12 cellular contexts compared by ENCODE assay signal in the genomic region with DNA sequence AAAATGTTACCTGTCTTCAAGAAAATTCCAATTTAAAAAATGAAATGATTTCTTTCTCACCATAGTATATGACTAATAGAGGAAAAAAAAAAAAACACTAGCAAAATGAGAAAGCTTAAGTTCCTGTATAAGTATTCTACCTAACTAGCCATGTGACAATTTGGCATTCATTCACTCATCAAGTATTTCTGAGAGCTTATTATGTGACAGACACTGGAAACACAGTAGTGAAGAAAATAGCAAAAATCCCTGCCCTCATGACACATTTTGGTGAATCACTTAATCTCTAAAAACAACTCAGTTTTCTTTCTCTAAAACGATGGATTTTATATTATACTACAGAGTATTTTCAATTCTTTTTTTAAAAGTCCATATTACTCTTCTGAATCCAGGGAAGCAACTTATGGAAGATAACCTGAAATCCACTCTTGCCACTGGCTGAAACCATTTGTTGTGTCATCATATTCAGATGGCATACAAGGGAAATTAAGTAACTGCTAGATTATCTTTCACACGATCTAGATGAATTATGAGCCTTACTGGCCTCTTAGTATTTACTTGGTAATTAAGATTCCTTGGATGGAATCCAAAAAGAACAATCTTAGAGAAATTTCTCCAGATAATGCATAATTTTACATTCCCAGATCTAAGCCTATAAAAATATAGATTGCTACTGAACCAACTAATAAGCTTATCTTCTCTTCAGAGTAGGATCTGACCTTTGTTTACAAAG. TPM values are rescaled to one million over a fixed set of nuclear protein-coding genes. Genes with fewer than 3 reads are reported as not detected.
DNase-seq lines count a peak whose midpoint lies in the region; ATAC-seq lines count a peak whose summit lies in the region.
"Had no signal": no experiment of that assay in that cellular context is flagged by ENCODE, and none has a peak within 500 bp of the region (broad histone marks: within the 10 kb centered on the region; RNA-seq: fewer than 3 reads in every experiment).

No MANE protein-coding gene starts in this region.

- H3K27me3 ChIP-seq in mesenchymal stem cell (ENCODE audit: control insufficient read depth in 1 of 2, insufficient read depth in 1 of 2, low read length in 2 of 2), result no peaks in the 10 kb centered on the region
- H3K27me3 ChIP-seq in MG63, result no peaks in the 10 kb centered on the region
- H3K27me3 ChIP-seq: upper lobe of right lung had no signal

- H3K4me3 ChIP-seq in mesenchymal stem cell (ENCODE audit: insufficient read depth in 1 of 2, low read depth in 1 of 2, low read length in 2 of 2) (no peak overlapping the region), MG63 (no peak overlapping the region)
- H3K4me3 ChIP-seq: upper lobe of right lung had no signal

- peak overlapping the region; percentile 33 for H3K9ac ChIP-seq in mesenchymal stem cell (ENCODE audit: low read length)

- no peak overlapping the region for H2BK12ac ChIP-seq in mesenchymal stem cell (ENCODE audit: low read length in 2 of 2)

- no peak overlapping the region for H3K27ac ChIP-seq in mesenchymal stem cell (ENCODE audit: low read length, poor library complexity, severe bottlenecking)
- H3K27ac ChIP-seq: upper lobe of right lung had no signal

- H3K9me3 Mint-ChIP-seq in IgD-negative memory B cell, result peaks cover 0 to 7% (median 4%) of the 10 kb centered on the region in 3 donors
- peaks cover 18% of the 10 kb centered on the region for H3K9me3 Mint-ChIP-seq in activated T-helper 2 cell treated with anti-CD3 and anti-CD28 coated beads, Interferon-gamma antibody, Interleukin-2, Interleukin-4, amounts not matched to agents 10 μg/mL and 5 μg/mL and 100 μg/mL, durations not matched to agents 14 hours and 24 hours and 36 hours

- WGBS in mesenchymal stem cell, result 100% methylated on average over 1 of the region's 2 CpGs

- H3K36me3 ChIP-seq in mesenchymal stem cell (ENCODE audit: control insufficient read depth in 1 of 2, insufficient read depth in 2 of 2, low read depth in 1 of 2, low read length in 2 of 2), result no peaks in the 10 kb centered on the region
- peaks cover 7% of the 10 kb centered on the region for H3K36me3 ChIP-seq in MG63
- H3K36me3 ChIP-seq: upper lobe of right lung had no signal

- H3K27ac Mint-ChIP-seq in IgD-negative memory B cell, result no peak overlapping the region
- H3K27ac Mint-ChIP-seq in activated T-helper 2 cell treated with anti-CD3 and anti-CD28 coated beads, Interferon-gamma antibody, Interleukin-2, Interleukin-4, amounts not matched to agents 10 μg/mL and 5 μg/mL and 100 μg/mL, durations not matched to agents 14 hours and 24 hours and 36 hours, result peak overlapping the region; percentile 42
- H3K27ac Mint-ChIP-seq: brain had no signal

- H3K27me3 Mint-ChIP-seq in IgD-negative memory B cell, result no peaks in the 10 kb centered on the region
- no peaks in the 10 kb centered on the region for H3K27me3 Mint-ChIP-seq in activated T-helper 2 cell treated with anti-CD3 and anti-CD28 coated beads, Interferon-gamma antibody, Interleukin-2, Interleukin-4, amounts not matched to agents 10 μg/mL and 5 μg/mL and 100 μg/mL, durations not matched to agents 14 hours and 24 hours and 36 hours (ENCODE audit: low read depth)

- H3K18ac ChIP-seq in mesenchymal stem cell (ENCODE audit: low read depth in 1 of 2, low read length in 2 of 2), result no peak overlapping the region

- H2BK5ac ChIP-seq in mesenchymal stem cell (ENCODE audit: low read depth, low read length, poor library complexity, severe bottlenecking), result no peak overlapping the region

- DNase-seq in EH (ENCODE audit: low read depth) (peak; percentile 36), mesenchymal stem cell (no peak), MG63 (no peak), 8988T (no peak)
- DNase-seq in activated T-helper 2 cell treated with anti-CD3 and anti-CD28 coated beads, Interferon-gamma antibody, Interleukin-2, Interleukin-4, amounts not matched to agents 10 μg/mL and 5 μg/mL and 100 μg/mL, durations not matched to agents 14 hours and 24 hours and 36 hours (ENCODE audit: low spot score), result no peak
- DNase-seq in stimulated activated naive CD4-positive, alpha-beta T cell treated with Interleukin-2 at 50 U/mL for 16 hours (lab: John Stamatoyannopoulos, UW), result no peak
- DNase-seq: DMS79 treated with DMSO at 0.1 percent for 48 hours, upper lobe of right lung had no signal

- H3K4me2 ChIP-seq in mesenchymal stem cell (ENCODE audit: low read length, poor library complexity, severe bottlenecking), result no peak overlapping the region

- peaks cover 51 to 60% (median 54%) of the 10 kb centered on the region in 3 donors for H3K4me1 Mint-ChIP-seq in IgD-negative memory B cell
- H3K4me1 Mint-ChIP-seq in activated T-helper 2 cell treated with anti-CD3 and anti-CD28 coated beads, Interferon-gamma antibody, Interleukin-2, Interleukin-4, amounts not matched to agents 10 μg/mL and 5 μg/mL and 100 μg/mL, durations not matched to agents 14 hours and 24 hours and 36 hours (ENCODE audit: low read depth), result peaks cover 58% of the 10 kb centered on the region

- H4K91ac ChIP-seq in mesenchymal stem cell (ENCODE audit: low read length), result no peak overlapping the region

- H3K4ac ChIP-seq in mesenchymal stem cell (ENCODE audit: low read depth in 1 of 2, low read length in 2 of 2), result no peak overlapping the region

- H3K14ac ChIP-seq in mesenchymal stem cell (ENCODE audit: low read length in 2 of 2), result no peak overlapping the region

- intact Hi-C loops in activated T-helper 2 cell treated with anti-CD3 and anti-CD28 coated beads, Interferon-gamma antibody, Interleukin-2, Interleukin-4, amounts not matched to agents 10 μg/mL and 5 μg/mL and 100 μg/mL, durations not matched to agents 14 hours and 24 hours and 36 hours (cut with micrococcal nuclease), result loop anchor here (1.0 kb wide), 1 partner anchor 11 kb away; no protein-coding TSS in a partner anchor

- H4K8ac ChIP-seq in mesenchymal stem cell (ENCODE audit: low read length), result no peak overlapping the region

- H3K9me3 ChIP-seq in mesenchymal stem cell (ENCODE audit: control insufficient read depth, low read length) (no peaks in the 10 kb centered on the region), MG63 (peaks cover 3% of the 10 kb centered on the region; the same call in 1 of the 2 replicates)
- H3K9me3 ChIP-seq: upper lobe of right lung had no signal

- H3K36me3 Mint-ChIP-seq in IgD-negative memory B cell, result peaks cover 9% of the 10 kb centered on the region
- peaks cover 43% of the 10 kb centered on the region for H3K36me3 Mint-ChIP-seq in activated T-helper 2 cell treated with anti-CD3 and anti-CD28 coated beads, Interferon-gamma antibody, Interleukin-2, Interleukin-4, amounts not matched to agents 10 μg/mL and 5 μg/mL and 100 μg/mL, durations not matched to agents 14 hours and 24 hours and 36 hours (ENCODE audit: low read depth)

- H3K79me1 ChIP-seq in mesenchymal stem cell (replicated peaks; ENCODE audit: low read length, poor library complexity, severe bottlenecking), result no peaks in the 10 kb centered on the region

- peak overlapping the region in 3 of 4 donors; percentile 22 to 64 (median 31) for H3K4me3 Mint-ChIP-seq in IgD-negative memory B cell
- no peak overlapping the region for H3K4me3 Mint-ChIP-seq in activated T-helper 2 cell treated with anti-CD3 and anti-CD28 coated beads, Interferon-gamma antibody, Interleukin-2, Interleukin-4, amounts not matched to agents 10 μg/mL and 5 μg/mL and 100 μg/mL, durations not matched to agents 14 hours and 24 hours and 36 hours (ENCODE audit: low read depth)

- no peak overlapping the region for H2BK15ac ChIP-seq in mesenchymal stem cell (ENCODE audit: low read depth, poor library complexity, severe bottlenecking)

- H2AFZ ChIP-seq in mesenchymal stem cell (ENCODE audit: low read depth, low read length), result no peak overlapping the region

- no peak overlapping the region for H2AK5ac ChIP-seq in mesenchymal stem cell (ENCODE audit: low read length, severe bottlenecking)

- peaks cover 12% of the 10 kb centered on the region for H3K4me1 ChIP-seq in mesenchymal stem cell (ENCODE audit: control insufficient read depth, insufficient read depth, low read depth, low read length)

- no peak overlapping the region for H2BK120ac ChIP-seq in mesenchymal stem cell (ENCODE audit: low read depth, low read length)

- ATAC-seq in GM21367 (IDR thresholded peaks at IDR 0.05; ENCODE audit: unreplicated experiment), result no peak
- ATAC-seq: left lobe of liver, upper lobe of right lung had no signal

- H3K23ac ChIP-seq in mesenchymal stem cell (ENCODE audit: low read length in 2 of 2), result no peak overlapping the region

RNA-seq across cellular contexts. Expression of gene PTBP3, which starts 5.5 kb away (rescaled TPM):
- 32.7 TPM for polyA plus RNA-seq in IgD-negative memory B cell
- total RNA-seq in activated T-helper 2 cell treated with anti-CD3 and anti-CD28 coated beads, Interferon-gamma antibody, Interleukin-2, Interleukin-4, amounts not matched to agents 10 μg/mL and 5 μg/mL and 100 μg/mL, durations not matched to agents 14 hours and 24 hours and 36 hours, result 108 and 116 TPM in 2 replicates
- polyA plus RNA-seq in mesenchymal stem cell (2013, experiment 1 of 2), result 26.7 TPM
- polyA plus RNA-seq in mesenchymal stem cell (2013, experiment 2 of 2), result 25.9 TPM
- 16.3 and 20.7 TPM in 2 replicates for total RNA-seq in MG63 (2014; rRNA removed; shearing (Covaris generic); ENCODE audit: low replicate concordance)

RNA-seq across cellular contexts. Expression of gene HSDL2, which starts 52.0 kb away (rescaled TPM):
- polyA plus RNA-seq in IgD-negative memory B cell, result 20.5 TPM
- total RNA-seq in activated T-helper 2 cell treated with anti-CD3 and anti-CD28 coated beads, Interferon-gamma antibody, Interleukin-2, Interleukin-4, amounts not matched to agents 10 μg/mL and 5 μg/mL and 100 μg/mL, durations not matched to agents 14 hours and 24 hours and 36 hours, result 20.4 and 21.8 TPM in 2 replicates
- 17.9 TPM for polyA plus RNA-seq in mesenchymal stem cell (2013, experiment 1 of 2)
- polyA plus RNA-seq in mesenchymal stem cell (2013, experiment 2 of 2), result 18.1 TPM
- 32.1 and 44.3 TPM in 2 replicates for total RNA-seq in MG63 (2014; rRNA removed; shearing (Covaris generic); ENCODE audit: low replicate concordance)
